Comparison of ENCODE assay signal across 1 cellular context in the genomic region with DNA sequence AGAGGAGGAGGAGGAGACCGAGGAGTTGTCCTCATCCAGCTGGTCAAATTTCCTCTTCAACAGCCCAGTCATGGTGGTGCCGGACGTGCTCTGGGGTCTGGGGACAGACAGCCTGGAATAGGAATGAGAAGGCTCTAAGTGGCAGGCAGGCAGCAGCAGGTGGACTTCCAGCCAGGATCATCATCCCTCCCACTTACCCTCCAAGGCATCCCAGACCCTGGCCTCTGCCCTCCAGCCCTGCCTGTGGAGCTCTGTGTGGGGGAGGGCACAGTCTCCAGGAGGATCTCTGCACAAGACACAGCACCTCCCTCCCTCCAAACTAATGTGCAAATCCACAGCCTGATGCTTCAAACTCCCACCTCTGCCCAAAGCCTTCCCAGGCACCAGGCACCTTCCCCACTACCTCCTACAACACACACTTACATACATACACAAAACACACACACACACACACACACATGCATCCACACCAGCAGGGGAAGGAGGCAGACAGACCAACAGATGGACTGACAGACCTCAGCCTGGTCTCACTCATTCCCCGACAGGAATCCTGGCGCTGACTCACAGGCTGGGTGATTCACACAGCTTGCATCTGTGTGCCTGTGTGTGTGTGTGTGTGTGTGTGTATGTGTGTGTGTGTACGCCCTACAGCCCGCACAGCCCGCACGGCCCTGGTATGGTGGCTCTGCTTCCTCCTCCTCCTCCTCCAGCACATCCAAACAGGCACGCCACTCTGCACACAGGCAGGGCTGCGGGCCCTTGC.
TF ChIP-seq lines count a peak whose summit lies in the region.

No MANE protein-coding gene starts in this region.

TF ChIP-seq in K562, 482 proteins besides CTCF, POLR2A, EP300 and RAD21 (continued from another document):
- TF ChIP-seq, protein P1, sequence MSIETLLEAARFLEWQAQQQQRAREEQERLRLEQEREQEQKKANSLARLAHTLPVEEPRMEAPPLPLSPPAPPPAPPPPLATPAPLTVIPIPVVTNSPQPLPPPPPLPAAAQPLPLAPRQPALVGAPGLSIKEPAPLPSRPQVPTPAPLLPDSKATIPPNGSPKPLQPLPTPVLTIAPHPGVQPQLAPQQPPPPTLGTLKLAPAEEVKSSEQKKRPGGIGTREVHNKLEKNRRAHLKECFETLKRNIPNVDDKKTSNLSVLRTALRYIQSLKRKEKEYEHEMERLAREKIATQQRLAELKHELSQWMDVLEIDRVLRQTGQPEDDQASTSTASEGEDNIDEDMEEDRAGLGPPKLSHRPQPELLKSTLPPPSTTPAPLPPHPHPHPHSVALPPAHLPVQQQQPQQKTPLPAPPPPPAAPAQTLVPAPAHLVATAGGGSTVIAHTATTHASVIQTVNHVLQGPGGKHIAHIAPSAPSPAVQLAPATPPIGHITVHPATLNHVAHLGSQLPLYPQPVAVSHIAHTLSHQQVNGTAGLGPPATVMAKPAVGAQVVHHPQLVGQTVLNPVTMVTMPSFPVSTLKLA (conservative IDR thresholded peaks at IDR 0.05): peak in 1 of 2 experiments; percentile 59; a peak in 2 of 4 replicates
- TF ChIP-seq, protein P2, sequence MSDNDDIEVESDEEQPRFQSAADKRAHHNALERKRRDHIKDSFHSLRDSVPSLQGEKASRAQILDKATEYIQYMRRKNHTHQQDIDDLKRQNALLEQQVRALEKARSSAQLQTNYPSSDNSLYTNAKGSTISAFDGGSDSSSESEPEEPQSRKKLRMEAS (CRISPR knock-in tag; IDR thresholded peaks at IDR 0.05): peak; percentile 53
- TF ChIP-seq, protein P3, sequence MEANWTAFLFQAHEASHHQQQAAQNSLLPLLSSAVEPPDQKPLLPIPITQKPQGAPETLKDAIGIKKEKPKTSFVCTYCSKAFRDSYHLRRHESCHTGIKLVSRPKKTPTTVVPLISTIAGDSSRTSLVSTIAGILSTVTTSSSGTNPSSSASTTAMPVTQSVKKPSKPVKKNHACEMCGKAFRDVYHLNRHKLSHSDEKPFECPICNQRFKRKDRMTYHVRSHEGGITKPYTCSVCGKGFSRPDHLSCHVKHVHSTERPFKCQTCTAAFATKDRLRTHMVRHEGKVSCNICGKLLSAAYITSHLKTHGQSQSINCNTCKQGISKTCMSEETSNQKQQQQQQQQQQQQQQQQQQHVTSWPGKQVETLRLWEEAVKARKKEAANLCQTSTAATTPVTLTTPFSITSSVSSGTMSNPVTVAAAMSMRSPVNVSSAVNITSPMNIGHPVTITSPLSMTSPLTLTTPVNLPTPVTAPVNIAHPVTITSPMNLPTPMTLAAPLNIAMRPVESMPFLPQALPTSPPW (CRISPR knock-in tag; IDR thresholded peaks at IDR 0.05): peak; percentile 36; the same call in 1 of the 2 replicates
- TF ChIP-seq, protein P4, sequence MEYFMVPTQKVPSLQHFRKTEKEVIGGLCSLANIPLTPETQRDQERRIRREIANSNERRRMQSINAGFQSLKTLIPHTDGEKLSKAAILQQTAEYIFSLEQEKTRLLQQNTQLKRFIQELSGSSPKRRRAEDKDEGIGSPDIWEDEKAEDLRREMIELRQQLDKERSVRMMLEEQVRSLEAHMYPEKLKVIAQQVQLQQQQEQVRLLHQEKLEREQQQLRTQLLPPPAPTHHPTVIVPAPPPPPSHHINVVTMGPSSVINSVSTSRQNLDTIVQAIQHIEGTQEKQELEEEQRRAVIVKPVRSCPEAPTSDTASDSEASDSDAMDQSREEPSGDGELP (CRISPR knock-in tag; IDR thresholded peaks at IDR 0.05; ENCODE audit: borderline replicate concordance): peak; percentile 80
- peak in 1 of 3 experiments; percentile 40 for TF ChIP-seq YY1 (IDR thresholded peaks at IDR 0.05; ENCODE audit: borderline replicate concordance in 1 of 3, control insufficient read depth in 1 of 3, extremely low read depth in 1 of 3, insufficient read depth in 3 of 3, insufficient read length in 1 of 3, insufficient replicate concordance in 2 of 3, low read depth in 1 of 3, low read length in 2 of 3)
- TF ChIP-seq TRIM24 (IDR thresholded peaks at IDR 0.05): 0 out of 4 replicates have a peak, but pooled peaks have one; percentile 26 to 38
- TF ChIP-seq HDGF (IDR thresholded peaks at IDR 0.05): 0 out of 2 replicates have a peak, but pooled peaks have one; percentile 38
- peak; percentile 46 for TF ChIP-seq NEUROD1 (IDR thresholded peaks at IDR 0.05; ENCODE audit: borderline replicate concordance, low read depth, low read length, partially characterized antibody)
- no peak for TF ChIP-seq CCAR2 (IDR thresholded peaks at IDR 0.05; ENCODE audit: low read depth, low read length)
- peak in 1 of 2 experiments; percentile 70; a peak in 2 of 4 replicates for TF ChIP-seq HDAC1 (IDR thresholded peaks at IDR 0.05)
- no peak for TF ChIP-seq HSF4 (CRISPR knock-in tag; IDR thresholded peaks at IDR 0.05; ENCODE audit: borderline replicate concordance)
- TF ChIP-seq, protein P5, sequence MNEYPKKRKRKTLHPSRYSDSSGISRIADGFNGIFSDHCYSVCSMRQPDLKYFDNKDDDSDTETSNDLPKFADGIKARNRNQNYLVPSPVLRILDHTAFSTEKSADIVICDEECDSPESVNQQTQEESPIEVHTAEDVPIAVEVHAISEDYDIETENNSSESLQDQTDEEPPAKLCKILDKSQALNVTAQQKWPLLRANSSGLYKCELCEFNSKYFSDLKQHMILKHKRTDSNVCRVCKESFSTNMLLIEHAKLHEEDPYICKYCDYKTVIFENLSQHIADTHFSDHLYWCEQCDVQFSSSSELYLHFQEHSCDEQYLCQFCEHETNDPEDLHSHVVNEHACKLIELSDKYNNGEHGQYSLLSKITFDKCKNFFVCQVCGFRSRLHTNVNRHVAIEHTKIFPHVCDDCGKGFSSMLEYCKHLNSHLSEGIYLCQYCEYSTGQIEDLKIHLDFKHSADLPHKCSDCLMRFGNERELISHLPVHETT (CRISPR knock-in tag; conservative IDR thresholded peaks at IDR 0.05 in 1 of 2, IDR thresholded peaks at IDR 0.05 in 1 of 2): 0 out of 4 replicates have a peak, but pooled peaks of 1 of the 2 experiments have one; percentile 12
